8 cellular contexts compared by ENCODE assay signal in genomic region chr10:97321032-97321806, GRCh38. TPM values are rescaled to one million over a fixed set of nuclear protein-coding genes. Genes with fewer than 3 reads are reported as not detected.
DNase-seq lines count a peak whose midpoint lies in the region; ATAC-seq and TF ChIP-seq lines count a peak whose summit lies in the region.

No MANE protein-coding gene starts in this region.

- no peak overlapping the region for H3K27ac ChIP-seq in right cardiac atrium (ENCODE audit: low read length)

- H3K4me1 Mint-ChIP-seq in progenitor cell of endocrine pancreas (ENCODE audit: low read depth) = peaks cover 36% of the 10 kb centered on the region

- H3K27ac Mint-ChIP-seq in progenitor cell of endocrine pancreas = peak overlapping the region; percentile 94

- peak overlapping the region; percentile 84 for H3K4me3 Mint-ChIP-seq in progenitor cell of endocrine pancreas (ENCODE audit: low read depth)

- H3K27me3 Mint-ChIP-seq in progenitor cell of endocrine pancreas = no peaks in the 10 kb centered on the region

- ATAC-seq in right cardiac atrium (peak in 1 of 2 donors; percentile 8), GM18861 (IDR thresholded peaks at IDR 0.05; ENCODE audit: unreplicated experiment) (no peak), HG02610 (IDR thresholded peaks at IDR 0.05; ENCODE audit: unreplicated experiment) (no peak)

- peak overlapping the region; percentile 71 for H3K4me3 ChIP-seq in right cardiac atrium (ENCODE audit: low read length)

- H3K9me3 ChIP-seq in right cardiac atrium (ENCODE audit: control insufficient read depth, low read length) = no peaks in the 10 kb centered on the region

- no peaks in the 10 kb centered on the region for H3K27me3 ChIP-seq in right cardiac atrium (ENCODE audit: control insufficient read depth, insufficient read depth)

- intact Hi-C loops in right cardiac atrium (cut with DNase I) = no loop called here

- DNase-seq in stimulated activated CD4-positive, alpha-beta T cell treated with anti-CD3 and anti-CD28 coated beads, Interleukin-4, amount 100 ng/mL, for 1 hour = peak; percentile 11
- no peak for DNase-seq in stimulated activated CD4-positive, alpha-beta T cell treated with anti-CD3 and anti-CD28 coated beads, Interleukin-1b, Interleukin-23, amount 100 ng/mL, for 48 hours
- peak; percentile 23 for DNase-seq in activated T-cell treated with anti-CD3 and anti-CD28 coated beads, Interleukin-2, amount 50 U/mL, for 1 hour
- DNase-seq in right cardiac atrium = peak; percentile 34 to 78 (median 65)
- DNase-seq in progenitor cell of endocrine pancreas (ENCODE audit: low spot score, unreplicated experiment) = no peak
- DNase-seq in hepatic stellate cell (ENCODE audit: low spot score) = no peak

- 33% methylated on average over 38 of the region's 38 CpGs for WGBS in right cardiac atrium

- no peaks in the 10 kb centered on the region for H3K4me1 ChIP-seq in right cardiac atrium (ENCODE audit: control insufficient read depth, insufficient read depth, low read length)

- no peaks in the 10 kb centered on the region for H3K9me3 Mint-ChIP-seq in progenitor cell of endocrine pancreas (ENCODE audit: low read depth)

- no peak for TF ChIP-seq CTCF in progenitor cell of endocrine pancreas (IDR thresholded peaks at IDR 0.05; ENCODE audit: unreplicated experiment)

- H3K36me3 Mint-ChIP-seq in progenitor cell of endocrine pancreas (ENCODE audit: insufficient read depth) = no peaks in the 10 kb centered on the region

RNA-seq across cellular contexts. Expression of gene FRAT1, which starts 2.1 kb away (rescaled TPM):
- total RNA-seq in right cardiac atrium (1 to 10 TPM; 1.6 to 6.6 (median 6.1) TPM), progenitor cell of endocrine pancreas (15.7 and 16.7 TPM in 2 replicates)
- polyA plus RNA-seq in right cardiac atrium = 2.7 TPM

RNA-seq across cellular contexts. Expression of gene FRAT2, which starts 13.3 kb away (rescaled TPM):
- total RNA-seq in right cardiac atrium = 1 to 10 TPM; 5.0 to 7.6 (median 7.5) TPM
- polyA plus RNA-seq in right cardiac atrium = 3.4 TPM
- 37.7 and 38.7 TPM in 2 replicates for total RNA-seq in progenitor cell of endocrine pancreas

RNA-seq across cellular contexts. Expression of gene ARHGAP19, which starts 28.8 kb away (rescaled TPM):
- 1 to 10 TPM; 3.6 to 6.3 (median 5.3) TPM for total RNA-seq in right cardiac atrium
- polyA plus RNA-seq in right cardiac atrium = 2.4 TPM
- 20.4 and 21.1 TPM in 2 replicates for total RNA-seq in progenitor cell of endocrine pancreas

Comparison
In these comparisons a context has a peak if more than half of its experiments do, and no peak if none do; other contexts are left out.
1. DNase-seq: peak in stimulated activated CD4-positive, alpha-beta T cell treated with anti-CD3 and anti-CD28 coated beads, Interleukin-4, amount 100 ng/mL, for 1 hour (single experiment), activated T-cell treated with anti-CD3 and anti-CD28 coated beads, Interleukin-2, amount 50 U/mL, for 1 hour (single experiment) and right cardiac atrium (3 of 3); none in stimulated activated CD4-positive, alpha-beta T cell treated with anti-CD3 and anti-CD28 coated beads, Interleukin-1b, Interleukin-23, amount 100 ng/mL, for 48 hours (single experiment), progenitor cell of endocrine pancreas (single experiment) and hepatic stellate cell (single experiment).